1 cellular context compared by ENCODE assay signal in genomic region chr16:82509636-82510035, GRCh38.
TF ChIP-seq lines count a peak whose summit lies in the region.

No MANE protein-coding gene starts in this region.

TF ChIP-seq in WTC11, 78 proteins besides CTCF, POLR2A, EP300 and RAD21 (continued from another document):
- TF ChIP-seq AFF4 (CRISPR knock-in tag; IDR thresholded peaks at IDR 0.05; ENCODE audit: borderline replicate concordance), result no peak
